10 cellular contexts compared by ENCODE assay signal in the genomic region with DNA sequence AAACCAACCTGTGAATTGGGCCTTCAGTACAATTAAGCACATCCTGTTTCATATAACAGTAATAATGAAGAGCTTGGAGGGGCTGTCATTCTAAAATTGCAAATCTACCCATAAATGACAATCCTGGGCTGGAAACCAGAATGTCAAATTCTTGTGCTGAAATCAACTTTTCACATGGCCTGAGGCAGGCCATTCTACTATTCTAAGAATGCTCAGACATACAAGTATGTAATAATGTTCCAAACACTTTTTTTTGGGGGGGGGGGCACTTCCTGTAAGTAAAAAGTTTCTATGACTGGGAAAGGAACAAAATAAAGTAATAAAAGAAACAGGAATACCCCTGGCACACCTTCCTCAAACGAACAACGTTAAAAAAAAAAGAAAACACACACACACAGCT. TPM values are rescaled to one million over a fixed set of nuclear protein-coding genes. Genes with fewer than 3 reads are reported as not detected.
A peak's percentile ranks its signal among the peaks of the same experiment; 100 is the strongest.
DNase-seq lines count a peak whose midpoint lies in the region; ATAC-seq and TF ChIP-seq lines count a peak whose summit lies in the region.
"Had no signal": no experiment of that assay in that cellular context is flagged by ENCODE, and none has a peak within 500 bp of the region (broad histone marks: within the 10 kb centered on the region; RNA-seq: fewer than 3 reads in every experiment).

No MANE protein-coding gene starts in this region.

- H3K27me3 Mint-ChIP-seq in natural killer cell treated with Interleukin-12 subunit alpha and Interleukin-12 subunit beta and Interleukin-15 and Interleukin-18, amount 100 ng/mL, for 72 hours, result no peaks in the 10 kb centered on the region

- no peaks in the 10 kb centered on the region for H3K9me3 Mint-ChIP-seq in natural killer cell treated with Interleukin-12 subunit alpha and Interleukin-12 subunit beta and Interleukin-15 and Interleukin-18, amount 100 ng/mL, for 72 hours

- peak overlapping the region; percentile 96 to 100 (median 99) for H3K9ac ChIP-seq in BLaER1 treated with 17β-estradiol and CSF1 and Interleukin-3, amounts not matched to agents 10 nM and 100 nM

- peak overlapping the region; percentile 99 for H3K4me3 Mint-ChIP-seq in natural killer cell treated with Interleukin-12 subunit alpha and Interleukin-12 subunit beta and Interleukin-15 and Interleukin-18, amount 100 ng/mL, for 72 hours

- H3K36me3 Mint-ChIP-seq in natural killer cell treated with Interleukin-12 subunit alpha and Interleukin-12 subunit beta and Interleukin-15 and Interleukin-18, amount 100 ng/mL, for 72 hours, result peaks cover 23% of the 10 kb centered on the region

- H3K4me2 ChIP-seq in BLaER1 treated with 17β-estradiol and CSF1 and Interleukin-3, amounts not matched to agents 10 nM and 100 nM, result peak overlapping the region; percentile 76 to 97 (median 88)

- intact Hi-C loops in dorsolateral prefrontal cortex (cut with DNase I), result loop anchor here (5.0 to 10.0 kb wide), 3 partner anchors 49 to 79 kb away; partner anchors contain the start of gene EGR1 (in 1 of the 2)

- TF ChIP-seq CTCF in dorsolateral prefrontal cortex (IDR thresholded peaks at IDR 0.05 in 54 of 56, conservative IDR thresholded peaks at IDR 0.05 in 2 of 56; ENCODE audit: low read depth in 1 of 56, partially characterized antibody in 56 of 56), result no peak

- peak overlapping the region; percentile 95 to 100 (median 99); a peak in 21 of 22 replicates for H3K27ac ChIP-seq in BLaER1 treated with 17β-estradiol and CSF1 and Interleukin-3, amounts not matched to agents 10 nM and 100 nM
- peak overlapping the region in 2 of 59 donors; percentile 98 to 99 for H3K27ac ChIP-seq in dorsolateral prefrontal cortex

- no peaks in the 10 kb centered on the region for H3K9me3 ChIP-seq in BLaER1 treated with 17β-estradiol and CSF1 and Interleukin-3, amounts not matched to agents 10 nM and 100 nM (replicated peaks in 1 of 11)
- H3K9me3 ChIP-seq in MG63, result no peaks in the 10 kb centered on the region

- peak overlapping the region; percentile 97 to 100 (median 98) for H3K4me3 ChIP-seq in BLaER1 treated with 17β-estradiol and CSF1 and Interleukin-3, amounts not matched to agents 10 nM and 100 nM
- H3K4me3 ChIP-seq in MG63, result peak overlapping the region; percentile 98
- H3K4me3 ChIP-seq in dorsolateral prefrontal cortex, result peak overlapping the region in 55 of 59 donors; percentile 70 to 100 (median 96)

- H3K4me1 Mint-ChIP-seq in natural killer cell treated with Interleukin-12 subunit alpha and Interleukin-12 subunit beta and Interleukin-15 and Interleukin-18, amount 100 ng/mL, for 72 hours (ENCODE audit: low read depth in 2 of 2), result peaks cover 60 to 70% of the 10 kb centered on the region in 2 donors

- no peak for ATAC-seq in natural killer cell treated with Interleukin-12 subunit alpha and Interleukin-12 subunit beta and Interleukin-15 and Interleukin-18, amount 100 ng/mL, for 72 hours
- no peak for ATAC-seq in HG03432 (IDR thresholded peaks at IDR 0.05; ENCODE audit: unreplicated experiment)
- no peak for ATAC-seq in GM18511 (IDR thresholded peaks at IDR 0.05; ENCODE audit: unreplicated experiment)

- peak overlapping the region; percentile 100 for H3K27ac Mint-ChIP-seq in natural killer cell treated with Interleukin-12 subunit alpha and Interleukin-12 subunit beta and Interleukin-15 and Interleukin-18, amount 100 ng/mL, for 72 hours

- H4K20me1 ChIP-seq in BLaER1 treated with 17β-estradiol and CSF1 and Interleukin-3, amounts not matched to agents 10 nM and 100 nM, result peaks cover 41 to 74% (median 64%) of the 10 kb centered on the region in 11 experiments

- peaks cover 17 to 53% (median 47%) of the 10 kb centered on the region in 11 experiments; a peak in 21 of 22 replicates for H3K36me3 ChIP-seq in BLaER1 treated with 17β-estradiol and CSF1 and Interleukin-3, amounts not matched to agents 10 nM and 100 nM
- H3K36me3 ChIP-seq in MG63, result peaks cover 67% of the 10 kb centered on the region

- peaks cover 46 to 66% (median 50%) of the 10 kb centered on the region in 10 experiments for H3K4me1 ChIP-seq in BLaER1 treated with 17β-estradiol and CSF1 and Interleukin-3, amounts not matched to agents 10 nM and 100 nM

- DNase-seq in MG63 (no peak), dorsolateral prefrontal cortex (no peak), GM19238 (ENCODE audit: insufficient read length, low spot score) (no peak)
- no peak for DNase-seq in natural killer cell treated with Interleukin-12 subunit alpha and Interleukin-12 subunit beta and Interleukin-15 and Interleukin-18, amount 100 ng/mL, for 72 hours (ENCODE audit: low spot score)
- no peak for DNase-seq in stimulated activated CD4-positive, alpha-beta T cell treated with anti-CD3 and anti-CD28 coated beads, Interleukin-4, amount 100 ng/mL, for 4 hours
- DNase-seq: cortex of kidney, NCI-H2029 had no signal

- no peaks in the 10 kb centered on the region for H3K27me3 ChIP-seq in BLaER1 treated with 17β-estradiol and CSF1 and Interleukin-3, amounts not matched to agents 10 nM and 100 nM
- H3K27me3 ChIP-seq in MG63, result no peaks in the 10 kb centered on the region
- H3K27me3 ChIP-seq in dorsolateral prefrontal cortex, result no peaks in the 10 kb centered on the region

RNA-seq across cellular contexts. Expression of gene ETF1, which starts 1.5 kb away (rescaled TPM):
- total RNA-seq in MG63 (2014; rRNA removed; shearing (Covaris generic); ENCODE audit: low replicate concordance), result 222 and 276 TPM in 2 replicates
- total RNA-seq in dorsolateral prefrontal cortex, result 10 to 100 TPM; 35.2 to 73.6 (median 57.5) TPM
- 100 to 1,000 TPM; 150 to 167 TPM for total RNA-seq in natural killer cell treated with Interleukin-12 subunit alpha and Interleukin-12 subunit beta and Interleukin-15 and Interleukin-18, amount 100 ng/mL, for 72 hours

RNA-seq across cellular contexts. Expression of gene HSPA9, which starts 33.7 kb away (rescaled TPM):
- 610 and 1,111 TPM in 2 replicates for total RNA-seq in MG63 (2014; rRNA removed; shearing (Covaris generic); ENCODE audit: low replicate concordance)
- total RNA-seq in dorsolateral prefrontal cortex, result 100 to 1,000 TPM; 167 to 280 (median 215) TPM
- total RNA-seq in natural killer cell treated with Interleukin-12 subunit alpha and Interleukin-12 subunit beta and Interleukin-15 and Interleukin-18, amount 100 ng/mL, for 72 hours, result 100 to 1,000 TPM; 337 to 473 TPM
